21 cellular contexts compared by ENCODE assay signal in genomic region chr9:79131876-79132377, GRCh38.
DNase-seq lines count a peak whose midpoint lies in the region; ATAC-seq, FAIRE-seq and TF ChIP-seq lines count a peak whose summit lies in the region.
"Had no signal": no experiment of that assay in that cellular context is flagged by ENCODE, and none has a peak within 500 bp of the region (broad histone marks: within the 10 kb centered on the region; RNA-seq: fewer than 3 reads in every experiment).

No MANE protein-coding gene starts in this region.

- no peak overlapping the region for H3K4me3 Mint-ChIP-seq in endodermal cell
- H3K4me3 Mint-ChIP-seq in naive thymus-derived CD4-positive, alpha-beta T cell = no peak overlapping the region
- H3K4me3 Mint-ChIP-seq: CD4-positive, alpha-beta T cell had no signal

- H3K4me1 ChIP-seq in endodermal cell (ENCODE audit: control insufficient read depth, insufficient read depth, low read length) (peaks cover 10% of the 10 kb centered on the region), adrenal gland (replicated peaks in 1 of 2) (no peaks in the 10 kb centered on the region)
- no peaks in the 10 kb centered on the region for H3K4me1 ChIP-seq in naive thymus-derived CD4-positive, alpha-beta T cell (ENCODE audit: control insufficient read depth in 2 of 2, insufficient read depth in 2 of 2, low read length in 2 of 2)
- H3K4me1 ChIP-seq: Caco-2 had no signal

- no peaks in the 10 kb centered on the region for H3K9me3 ChIP-seq in endodermal cell (ENCODE audit: control insufficient read depth, low read length)
- H3K9me3 ChIP-seq in naive thymus-derived CD4-positive, alpha-beta T cell (ENCODE audit: control insufficient read depth in 2 of 3, low read length in 3 of 3) = no peaks in the 10 kb centered on the region
- H3K9me3 ChIP-seq in adrenal gland (replicated peaks in 1 of 3) = no peaks in the 10 kb centered on the region
- H3K9me3 ChIP-seq: BE2C, Caco-2 had no signal

- H3K4me3 ChIP-seq in endodermal cell (ENCODE audit: low read length) = no peak overlapping the region
- H3K4me3 ChIP-seq in naive thymus-derived CD4-positive, alpha-beta T cell (ENCODE audit: low read length) = no peak overlapping the region
- no peak overlapping the region for H3K4me3 ChIP-seq in adrenal gland
- H3K4me3 ChIP-seq: GM23248 had no signal

- H3K36me3 ChIP-seq in endodermal cell (ENCODE audit: control insufficient read depth, insufficient read depth, low read length) (no peaks in the 10 kb centered on the region), adrenal gland (replicated peaks in 1 of 2) (no peaks in the 10 kb centered on the region)
- H3K36me3 ChIP-seq in naive thymus-derived CD4-positive, alpha-beta T cell (ENCODE audit: control insufficient read depth in 2 of 3, insufficient read depth in 3 of 3, low read length in 3 of 3) = no peaks in the 10 kb centered on the region
- H3K36me3 ChIP-seq: BE2C had no signal

- intact Hi-C loops in naive thymus-derived CD4-positive, alpha-beta T cell (cut with micrococcal nuclease) = no loop called here
- intact Hi-C loops in adrenal gland (cut with DNase I) = no loop called here

- no peak overlapping the region for H3K27ac ChIP-seq in endodermal cell (ENCODE audit: low read depth, low read length)
- no peak overlapping the region for H3K27ac ChIP-seq in naive thymus-derived CD4-positive, alpha-beta T cell (ENCODE audit: low read depth, low read length)
- no peak overlapping the region for H3K27ac ChIP-seq in adrenal gland
- H3K27ac ChIP-seq: GM23248 had no signal

- H3K27me3 ChIP-seq in endodermal cell (ENCODE audit: control insufficient read depth, insufficient read depth, low read length, poor library complexity, severe bottlenecking) (no peaks in the 10 kb centered on the region), adrenal gland (no peaks in the 10 kb centered on the region)
- H3K27me3 ChIP-seq in naive thymus-derived CD4-positive, alpha-beta T cell (ENCODE audit: control insufficient read depth in 2 of 2, insufficient read depth in 2 of 2, low read length in 2 of 2) = no peaks in the 10 kb centered on the region
- H3K27me3 ChIP-seq: BE2C had no signal

- no peaks in the 10 kb centered on the region for H3K27me3 Mint-ChIP-seq in endodermal cell (ENCODE audit: insufficient read depth)
- peaks cover 0 to 12% (median 3%) of the 10 kb centered on the region in 5 donors for H3K27me3 Mint-ChIP-seq in naive thymus-derived CD4-positive, alpha-beta T cell
- H3K27me3 Mint-ChIP-seq: CD4-positive, alpha-beta T cell had no signal

- CTCF ChIA-PET in naive thymus-derived CD4-positive, alpha-beta T cell (lab: Charles Lee) = no interaction called here

- H3K9ac ChIP-seq in endodermal cell (ENCODE audit: extremely low read depth, low read length, poor library complexity, severe bottlenecking) = no peak overlapping the region
- H3K9ac ChIP-seq: GM23248 had no signal

- H3K9me3 Mint-ChIP-seq in endodermal cell = no peaks in the 10 kb centered on the region
- H3K9me3 Mint-ChIP-seq in naive thymus-derived CD4-positive, alpha-beta T cell = no peaks in the 10 kb centered on the region
- H3K9me3 Mint-ChIP-seq: CD4-positive, alpha-beta T cell had no signal

- WGBS in endodermal cell (ENCODE audit: insufficient coverage in 1 of 2, insufficient read length in 1 of 2), 2 experiments = 83 to 90% methylated on average over 2 to 4 of the region's 4 CpGs
- 71 to 81% (median 79%) methylated on average over 4 of the region's 4 CpGs for WGBS in adrenal gland, 4 donors

- DNase-seq in H54 (ENCODE audit: insufficient read length, low spot score) = no peak
- DNase-seq in NCI-H82 (lab: John Stamatoyannopoulos, UW) = peak; percentile 86
- DNase-seq in endodermal cell = peak; percentile 67
- DNase-seq in naive thymus-derived CD4-positive, alpha-beta T cell = no peak
- no peak for DNase-seq in GM19238 (ENCODE audit: insufficient read length, low spot score)
- no peak for DNase-seq in NCI-H146 treated with DMSO at 0.1 percent for 48 hours (lab: John Stamatoyannopoulos, UW; ENCODE audit: unreplicated experiment)
- no peak for DNase-seq in adrenal gland
- no peak for DNase-seq in CD1c-positive myeloid dendritic cell (ENCODE audit: extremely low spot score)
- DNase-seq: BE2C; Caco-2; CD4-positive, alpha-beta T cell; GDM1; GM23248; KBM-7; NCI-H187 treated with DMSO at 0.1 percent for 48 hours; NCI-H2171 treated with DMSO at 0.1 percent for 48 hours; NCI-H446; SIG-M5 had no signal

- no peak for TF ChIP-seq POLR2A in H54 (IDR thresholded peaks at IDR 0.05; ENCODE audit: low read depth, low read length)
- TF ChIP-seq POLR2A in adrenal gland (IDR thresholded peaks at IDR 0.05) = no peak

- TF ChIP-seq CTCF in endodermal cell (conservative IDR thresholded peaks at IDR 0.05) = no peak
- TF ChIP-seq CTCF in adrenal gland (IDR thresholded peaks at IDR 0.05) = no peak

- H3K27ac Mint-ChIP-seq in endodermal cell = peak overlapping the region; percentile 50
- H3K27ac Mint-ChIP-seq in naive thymus-derived CD4-positive, alpha-beta T cell = no peak overlapping the region
- H3K27ac Mint-ChIP-seq: CD4-positive, alpha-beta T cell had no signal

- H3K36me3 Mint-ChIP-seq in endodermal cell (ENCODE audit: low read depth) = no peaks in the 10 kb centered on the region
- H3K36me3 Mint-ChIP-seq in naive thymus-derived CD4-positive, alpha-beta T cell = no peaks in the 10 kb centered on the region

- peak; percentile 8 for ATAC-seq in naive thymus-derived CD4-positive, alpha-beta T cell
- ATAC-seq: SK-N-SH treated with all-trans-retinoic acid at 6 μM for 48 hours had no signal

- peaks cover 28% of the 10 kb centered on the region for H3K4me1 Mint-ChIP-seq in endodermal cell
- H3K4me1 Mint-ChIP-seq in naive thymus-derived CD4-positive, alpha-beta T cell = peaks cover 0 to 2% (median 0%) of the 10 kb centered on the region in 7 donors

- peak; percentile 38 for FAIRE-seq in H54 (lab: Jason Lieb, UNC)
- FAIRE-seq: A204.1, GM19239 had no signal

- POLR2A ChIA-PET in naive thymus-derived CD4-positive, alpha-beta T cell (lab: Charles Lee) = no interaction called here

Comparison
In these comparisons a context has a peak if more than half of its experiments do, and no peak if none do; other contexts are left out.
1. DNase-seq: peak in NCI-H82 (single experiment) and endodermal cell (single experiment); none in H54 (single experiment), naive thymus-derived CD4-positive, alpha-beta T cell (0 of 9), GM19238 (single experiment), NCI-H146 treated with DMSO at 0.1 percent for 48 hours (single experiment), adrenal gland (0 of 7) and CD1c-positive myeloid dendritic cell (single experiment).